Comparison of ENCODE assay signal across 1 cellular context in the genomic region with DNA sequence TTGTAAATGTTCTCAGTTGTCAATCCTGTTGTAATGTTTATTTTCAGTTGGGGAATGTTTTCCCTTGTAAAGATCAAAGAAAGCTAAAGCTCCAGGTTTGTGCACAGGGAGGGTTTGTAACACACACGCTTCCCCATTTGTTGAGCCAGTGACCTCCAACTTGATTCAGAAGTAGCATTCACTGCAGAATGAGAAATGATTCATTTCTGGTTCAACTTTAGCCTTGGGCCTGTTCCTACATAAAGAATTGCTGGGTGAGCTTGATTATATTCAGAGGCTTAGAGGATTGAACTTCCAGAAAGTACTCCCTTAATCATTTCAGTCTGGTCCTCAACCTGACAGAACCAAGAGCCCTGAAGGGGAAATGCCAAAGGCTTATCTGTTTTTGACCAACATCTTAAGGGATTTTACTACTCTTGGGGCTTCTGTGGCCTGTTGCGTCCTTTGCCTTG.
A peak's percentile ranks its signal among the peaks of the same experiment; 100 is the strongest.
TF ChIP-seq lines count a peak whose summit lies in the region.

No MANE protein-coding gene starts in this region.

TF ChIP-seq in HepG2, 621 proteins besides CTCF, POLR2A, EP300 and RAD21 (continued from another document and continues in another):
- TF ChIP-seq, protein P1, sequence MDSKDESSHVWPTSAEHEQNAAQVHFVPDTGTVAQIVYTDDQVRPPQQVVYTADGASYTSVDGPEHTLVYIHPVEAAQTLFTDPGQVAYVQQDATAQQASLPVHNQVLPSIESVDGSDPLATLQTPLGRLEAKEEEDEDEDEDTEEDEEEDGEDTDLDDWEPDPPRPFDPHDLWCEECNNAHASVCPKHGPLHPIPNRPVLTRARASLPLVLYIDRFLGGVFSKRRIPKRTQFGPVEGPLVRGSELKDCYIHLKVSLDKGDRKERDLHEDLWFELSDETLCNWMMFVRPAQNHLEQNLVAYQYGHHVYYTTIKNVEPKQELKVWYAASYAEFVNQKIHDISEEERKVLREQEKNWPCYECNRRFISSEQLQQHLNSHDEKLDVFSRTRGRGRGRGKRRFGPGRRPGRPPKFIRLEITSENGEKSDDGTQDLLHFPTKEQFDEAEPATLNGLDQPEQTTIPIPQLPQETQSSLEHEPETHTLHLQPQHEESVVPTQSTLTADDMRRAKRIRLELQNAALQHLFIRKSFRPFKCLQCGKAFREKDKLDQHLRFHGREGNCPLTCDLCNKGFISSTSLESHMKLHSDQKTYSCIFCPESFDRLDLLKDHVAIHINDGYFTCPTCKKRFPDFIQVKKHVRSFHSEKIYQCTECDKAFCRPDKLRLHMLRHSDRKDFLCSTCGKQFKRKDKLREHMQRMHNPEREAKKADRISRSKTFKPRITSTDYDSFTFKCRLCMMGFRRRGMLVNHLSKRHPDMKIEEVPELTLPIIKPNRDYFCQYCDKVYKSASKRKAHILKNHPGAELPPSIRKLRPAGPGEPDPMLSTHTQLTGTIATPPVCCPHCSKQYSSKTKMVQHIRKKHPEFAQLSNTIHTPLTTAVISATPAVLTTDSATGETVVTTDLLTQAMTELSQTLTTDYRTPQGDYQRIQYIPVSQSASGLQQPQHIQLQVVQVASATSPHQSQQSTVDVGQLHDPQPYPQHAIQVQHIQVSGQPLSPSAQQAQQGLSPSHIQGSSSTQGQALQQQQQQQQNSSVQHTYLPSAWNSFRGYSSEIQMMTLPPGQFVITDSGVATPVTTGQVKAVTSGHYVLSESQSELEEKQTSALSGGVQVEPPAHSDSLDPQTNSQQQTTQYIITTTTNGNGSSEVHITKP (CRISPR knock-in tag; IDR thresholded peaks at IDR 0.05; ENCODE audit: low read depth) = no peak
- TF ChIP-seq NR2F6 (IDR thresholded peaks at IDR 0.05) = no peak
- peak; percentile 34 for TF ChIP-seq NR2F6 (CRISPR knock-in tag; IDR thresholded peaks at IDR 0.05)
- peak; percentile 79 for TF ChIP-seq GATAD2A (CRISPR knock-in tag; IDR thresholded peaks at IDR 0.05)
- no peak for TF ChIP-seq AGO1 (IDR thresholded peaks at IDR 0.05; ENCODE audit: low read depth, low read length, poor library complexity, severe bottlenecking)
- TF ChIP-seq, protein P2, sequence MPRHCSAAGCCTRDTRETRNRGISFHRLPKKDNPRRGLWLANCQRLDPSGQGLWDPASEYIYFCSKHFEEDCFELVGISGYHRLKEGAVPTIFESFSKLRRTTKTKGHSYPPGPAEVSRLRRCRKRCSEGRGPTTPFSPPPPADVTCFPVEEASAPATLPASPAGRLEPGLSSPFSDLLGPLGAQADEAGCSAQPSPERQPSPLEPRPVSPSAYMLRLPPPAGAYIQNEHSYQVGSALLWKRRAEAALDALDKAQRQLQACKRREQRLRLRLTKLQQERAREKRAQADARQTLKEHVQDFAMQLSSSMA (CRISPR knock-in tag; IDR thresholded peaks at IDR 0.05) = no peak
- TF ChIP-seq ZSCAN20 (CRISPR knock-in tag; IDR thresholded peaks at IDR 0.05; ENCODE audit: borderline replicate concordance) = no peak
- peak; percentile 20; the same call in 1 of the 2 replicates for TF ChIP-seq TBX2 (CRISPR knock-in tag; IDR thresholded peaks at IDR 0.05; ENCODE audit: borderline replicate concordance)
- TF ChIP-seq MAFK (conservative IDR thresholded peaks at IDR 0.05 in 1 of 2, IDR thresholded peaks at IDR 0.05 in 1 of 2; ENCODE audit: low read length in 2 of 2) = no peak
- no peak for TF ChIP-seq ARNT (IDR thresholded peaks at IDR 0.05)
- no peak for TF ChIP-seq SP2 (CRISPR knock-in tag; IDR thresholded peaks at IDR 0.05)
- TF ChIP-seq, protein P3, sequence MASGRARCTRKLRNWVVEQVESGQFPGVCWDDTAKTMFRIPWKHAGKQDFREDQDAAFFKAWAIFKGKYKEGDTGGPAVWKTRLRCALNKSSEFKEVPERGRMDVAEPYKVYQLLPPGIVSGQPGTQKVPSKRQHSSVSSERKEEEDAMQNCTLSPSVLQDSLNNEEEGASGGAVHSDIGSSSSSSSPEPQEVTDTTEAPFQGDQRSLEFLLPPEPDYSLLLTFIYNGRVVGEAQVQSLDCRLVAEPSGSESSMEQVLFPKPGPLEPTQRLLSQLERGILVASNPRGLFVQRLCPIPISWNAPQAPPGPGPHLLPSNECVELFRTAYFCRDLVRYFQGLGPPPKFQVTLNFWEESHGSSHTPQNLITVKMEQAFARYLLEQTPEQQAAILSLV (CRISPR knock-in tag; IDR thresholded peaks at IDR 0.05; ENCODE audit: borderline replicate concordance) = no peak
- TF ChIP-seq, protein P4, sequence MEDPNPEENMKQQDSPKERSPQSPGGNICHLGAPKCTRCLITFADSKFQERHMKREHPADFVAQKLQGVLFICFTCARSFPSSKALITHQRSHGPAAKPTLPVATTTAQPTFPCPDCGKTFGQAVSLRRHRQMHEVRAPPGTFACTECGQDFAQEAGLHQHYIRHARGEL (CRISPR knock-in tag; IDR thresholded peaks at IDR 0.05) = no peak
- no peak for TF ChIP-seq ZNF747 (CRISPR knock-in tag; IDR thresholded peaks at IDR 0.05; ENCODE audit: borderline replicate concordance)
- no peak for TF ChIP-seq IRX3 (CRISPR knock-in tag; IDR thresholded peaks at IDR 0.05; ENCODE audit: borderline replicate concordance, low read depth)
- TF ChIP-seq ZNF713 (CRISPR knock-in tag; IDR thresholded peaks at IDR 0.05) = no peak
- TF ChIP-seq, protein P5, sequence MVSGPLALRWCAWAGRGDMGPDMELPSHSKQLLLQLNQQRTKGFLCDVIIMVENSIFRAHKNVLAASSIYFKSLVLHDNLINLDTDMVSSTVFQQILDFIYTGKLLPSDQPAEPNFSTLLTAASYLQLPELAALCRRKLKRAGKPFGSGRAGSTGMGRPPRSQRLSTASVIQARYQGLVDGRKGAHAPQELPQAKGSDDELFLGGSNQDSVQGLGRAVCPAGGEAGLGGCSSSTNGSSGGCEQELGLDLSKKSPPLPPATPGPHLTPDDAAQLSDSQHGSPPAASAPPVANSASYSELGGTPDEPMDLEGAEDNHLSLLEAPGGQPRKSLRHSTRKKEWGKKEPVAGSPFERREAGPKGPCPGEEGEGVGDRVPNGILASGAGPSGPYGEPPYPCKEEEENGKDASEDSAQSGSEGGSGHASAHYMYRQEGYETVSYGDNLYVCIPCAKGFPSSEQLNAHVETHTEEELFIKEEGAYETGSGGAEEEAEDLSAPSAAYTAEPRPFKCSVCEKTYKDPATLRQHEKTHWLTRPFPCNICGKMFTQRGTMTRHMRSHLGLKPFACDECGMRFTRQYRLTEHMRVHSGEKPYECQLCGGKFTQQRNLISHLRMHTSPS (CRISPR knock-in tag; IDR thresholded peaks at IDR 0.05; ENCODE audit: low read depth) = no peak
- TF ChIP-seq IKZF1 (IDR thresholded peaks at IDR 0.05) = no peak
- TF ChIP-seq, protein P6, sequence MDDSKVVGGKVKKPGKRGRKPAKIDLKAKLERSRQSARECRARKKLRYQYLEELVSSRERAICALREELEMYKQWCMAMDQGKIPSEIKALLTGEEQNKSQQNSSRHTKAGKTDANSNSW (CRISPR knock-in tag; IDR thresholded peaks at IDR 0.05; ENCODE audit: borderline replicate concordance) = no peak
- peak; percentile 78 for TF ChIP-seq SOX5 (CRISPR knock-in tag; IDR thresholded peaks at IDR 0.05; ENCODE audit: borderline replicate concordance)
- no peak for TF ChIP-seq HOXD1 (CRISPR knock-in tag; IDR thresholded peaks at IDR 0.05)
- TF ChIP-seq ZNF547 (CRISPR knock-in tag; IDR thresholded peaks at IDR 0.05) = no peak
- no peak for TF ChIP-seq ZNF879 (CRISPR knock-in tag; IDR thresholded peaks at IDR 0.05)
- TF ChIP-seq ZNF598 (CRISPR knock-in tag; IDR thresholded peaks at IDR 0.05; ENCODE audit: borderline replicate concordance) = no peak
- TF ChIP-seq ZNF782 (CRISPR knock-in tag; IDR thresholded peaks at IDR 0.05; ENCODE audit: borderline replicate concordance) = no peak
- 0 out of 2 replicates have a peak, but pooled peaks have one; percentile 23 for TF ChIP-seq SMYD3 (CRISPR knock-in tag; IDR thresholded peaks at IDR 0.05)
- TF ChIP-seq, protein P7, sequence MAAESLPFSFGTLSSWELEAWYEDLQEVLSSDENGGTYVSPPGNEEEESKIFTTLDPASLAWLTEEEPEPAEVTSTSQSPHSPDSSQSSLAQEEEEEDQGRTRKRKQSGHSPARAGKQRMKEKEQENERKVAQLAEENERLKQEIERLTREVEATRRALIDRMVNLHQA (CRISPR knock-in tag; IDR thresholded peaks at IDR 0.05) = no peak
- TF ChIP-seq RFX5 (IDR thresholded peaks at IDR 0.05; ENCODE audit: low read depth, low read length) = no peak
- peak; percentile 61 for TF ChIP-seq RARA (CRISPR knock-in tag; IDR thresholded peaks at IDR 0.05)
- peak; percentile 74 for TF ChIP-seq FOXA3 (CRISPR knock-in tag; IDR thresholded peaks at IDR 0.05)
- TF ChIP-seq ZFY (CRISPR knock-in tag; IDR thresholded peaks at IDR 0.05) = no peak
- TF ChIP-seq, protein P8, sequence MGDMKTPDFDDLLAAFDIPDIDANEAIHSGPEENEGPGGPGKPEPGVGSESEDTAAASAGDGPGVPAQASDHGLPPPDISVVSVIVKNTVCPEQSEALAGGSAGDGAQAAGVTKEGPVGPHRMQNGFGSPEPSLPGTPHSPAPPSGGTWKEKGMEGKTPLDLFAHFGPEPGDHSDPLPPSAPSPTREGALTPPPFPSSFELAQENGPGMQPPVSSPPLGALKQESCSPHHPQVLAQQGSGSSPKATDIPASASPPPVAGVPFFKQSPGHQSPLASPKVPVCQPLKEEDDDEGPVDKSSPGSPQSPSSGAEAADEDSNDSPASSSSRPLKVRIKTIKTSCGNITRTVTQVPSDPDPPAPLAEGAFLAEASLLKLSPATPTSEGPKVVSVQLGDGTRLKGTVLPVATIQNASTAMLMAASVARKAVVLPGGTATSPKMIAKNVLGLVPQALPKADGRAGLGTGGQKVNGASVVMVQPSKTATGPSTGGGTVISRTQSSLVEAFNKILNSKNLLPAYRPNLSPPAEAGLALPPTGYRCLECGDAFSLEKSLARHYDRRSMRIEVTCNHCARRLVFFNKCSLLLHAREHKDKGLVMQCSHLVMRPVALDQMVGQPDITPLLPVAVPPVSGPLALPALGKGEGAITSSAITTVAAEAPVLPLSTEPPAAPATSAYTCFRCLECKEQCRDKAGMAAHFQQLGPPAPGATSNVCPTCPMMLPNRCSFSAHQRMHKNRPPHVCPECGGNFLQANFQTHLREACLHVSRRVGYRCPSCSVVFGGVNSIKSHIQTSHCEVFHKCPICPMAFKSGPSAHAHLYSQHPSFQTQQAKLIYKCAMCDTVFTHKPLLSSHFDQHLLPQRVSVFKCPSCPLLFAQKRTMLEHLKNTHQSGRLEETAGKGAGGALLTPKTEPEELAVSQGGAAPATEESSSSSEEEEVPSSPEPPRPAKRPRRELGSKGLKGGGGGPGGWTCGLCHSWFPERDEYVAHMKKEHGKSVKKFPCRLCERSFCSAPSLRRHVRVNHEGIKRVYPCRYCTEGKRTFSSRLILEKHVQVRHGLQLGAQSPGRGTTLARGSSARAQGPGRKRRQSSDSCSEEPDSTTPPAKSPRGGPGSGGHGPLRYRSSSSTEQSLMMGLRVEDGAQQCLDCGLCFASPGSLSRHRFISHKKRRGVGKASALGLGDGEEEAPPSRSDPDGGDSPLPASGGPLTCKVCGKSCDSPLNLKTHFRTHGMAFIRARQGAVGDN (CRISPR knock-in tag; IDR thresholded peaks at IDR 0.05) = no peak
- TF ChIP-seq, protein P9, sequence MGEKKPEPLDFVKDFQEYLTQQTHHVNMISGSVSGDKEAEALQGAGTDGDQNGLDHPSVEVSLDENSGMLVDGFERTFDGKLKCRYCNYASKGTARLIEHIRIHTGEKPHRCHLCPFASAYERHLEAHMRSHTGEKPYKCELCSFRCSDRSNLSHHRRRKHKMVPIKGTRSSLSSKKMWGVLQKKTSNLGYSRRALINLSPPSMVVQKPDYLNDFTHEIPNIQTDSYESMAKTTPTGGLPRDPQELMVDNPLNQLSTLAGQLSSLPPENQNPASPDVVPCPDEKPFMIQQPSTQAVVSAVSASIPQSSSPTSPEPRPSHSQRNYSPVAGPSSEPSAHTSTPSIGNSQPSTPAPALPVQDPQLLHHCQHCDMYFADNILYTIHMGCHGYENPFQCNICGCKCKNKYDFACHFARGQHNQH (CRISPR knock-in tag; IDR thresholded peaks at IDR 0.05) = 0 out of 2 replicates have a peak, but pooled peaks have one; percentile 37
- no peak for TF ChIP-seq ZC3H13 (CRISPR knock-in tag; IDR thresholded peaks at IDR 0.05)
- no peak for TF ChIP-seq ZFP36 (IDR thresholded peaks at IDR 0.05; ENCODE audit: borderline replicate concordance, low read depth, low read length, partially characterized antibody)
- TF ChIP-seq, protein P10, sequence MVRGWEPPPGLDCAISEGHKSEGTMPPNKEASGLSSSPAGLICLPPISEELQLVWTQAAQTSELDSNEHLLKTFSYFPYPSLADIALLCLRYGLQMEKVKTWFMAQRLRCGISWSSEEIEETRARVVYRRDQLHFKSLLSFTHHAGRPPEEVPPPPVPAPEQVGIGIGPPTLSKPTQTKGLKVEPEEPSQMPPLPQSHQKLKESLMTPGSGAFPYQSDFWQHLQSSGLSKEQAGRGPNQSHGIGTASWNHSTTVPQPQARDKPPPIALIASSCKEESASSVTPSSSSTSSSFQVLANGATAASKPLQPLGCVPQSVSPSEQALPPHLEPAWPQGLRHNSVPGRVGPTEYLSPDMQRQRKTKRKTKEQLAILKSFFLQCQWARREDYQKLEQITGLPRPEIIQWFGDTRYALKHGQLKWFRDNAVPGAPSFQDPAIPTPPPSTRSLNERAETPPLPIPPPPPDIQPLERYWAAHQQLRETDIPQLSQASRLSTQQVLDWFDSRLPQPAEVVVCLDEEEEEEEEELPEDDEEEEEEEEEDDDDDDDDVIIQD (CRISPR knock-in tag; IDR thresholded peaks at IDR 0.05; ENCODE audit: low read depth) = peak; percentile 61; the same call in 1 of the 2 replicates
- peak; percentile 83 for TF ChIP-seq TCF7 (IDR thresholded peaks at IDR 0.05; ENCODE audit: low read depth)
- peak; percentile 41; the same call in 1 of the 2 replicates for TF ChIP-seq ERF (CRISPR knock-in tag; IDR thresholded peaks at IDR 0.05)
- peak; percentile 50 for TF ChIP-seq SAP130 (CRISPR knock-in tag; IDR thresholded peaks at IDR 0.05; ENCODE audit: low read depth)
- no peak for TF ChIP-seq POLR2AphosphoS5 (IDR thresholded peaks at IDR 0.05; ENCODE audit: low read depth, low read length)
- no peak for TF ChIP-seq SYNCRIP (IDR thresholded peaks at IDR 0.05; ENCODE audit: insufficient read depth, low read depth, low read length)
- no peak for TF ChIP-seq MEF2D (CRISPR knock-in tag; IDR thresholded peaks at IDR 0.05)
- TF ChIP-seq, protein P11, sequence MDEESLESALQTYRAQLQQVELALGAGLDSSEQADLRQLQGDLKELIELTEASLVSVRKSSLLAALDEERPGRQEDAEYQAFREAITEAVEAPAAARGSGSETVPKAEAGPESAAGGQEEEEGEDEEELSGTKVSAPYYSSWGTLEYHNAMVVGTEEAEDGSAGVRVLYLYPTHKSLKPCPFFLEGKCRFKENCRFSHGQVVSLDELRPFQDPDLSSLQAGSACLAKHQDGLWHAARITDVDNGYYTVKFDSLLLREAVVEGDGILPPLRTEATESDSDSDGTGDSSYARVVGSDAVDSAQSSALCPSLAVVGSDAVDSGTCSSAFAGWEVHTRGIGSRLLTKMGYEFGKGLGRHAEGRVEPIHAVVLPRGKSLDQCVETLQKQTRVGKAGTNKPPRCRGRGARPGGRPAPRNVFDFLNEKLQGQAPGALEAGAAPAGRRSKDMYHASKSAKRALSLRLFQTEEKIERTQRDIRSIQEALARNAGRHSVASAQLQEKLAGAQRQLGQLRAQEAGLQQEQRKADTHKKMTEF (CRISPR knock-in tag; IDR thresholded peaks at IDR 0.05) = 0 out of 2 replicates have a peak, but pooled peaks have one; percentile 38
- TF ChIP-seq ZFP41 (CRISPR knock-in tag; IDR thresholded peaks at IDR 0.05; ENCODE audit: borderline replicate concordance) = no peak
- TF ChIP-seq SOX13 (IDR thresholded peaks at IDR 0.05) = no peak
- peak in 1 of 2 experiments; percentile 40; a peak in 1 of 4 replicates for TF ChIP-seq SOX13 (CRISPR knock-in tag; conservative IDR thresholded peaks at IDR 0.05 in 1 of 2, IDR thresholded peaks at IDR 0.05 in 1 of 2)
- TF ChIP-seq FOSL2 (CRISPR knock-in tag; IDR thresholded peaks at IDR 0.05) = 0 out of 2 replicates have a peak, but pooled peaks have one; percentile 24
